Comparison of ENCODE assay signal across 18 cellular contexts in the genomic region with DNA sequence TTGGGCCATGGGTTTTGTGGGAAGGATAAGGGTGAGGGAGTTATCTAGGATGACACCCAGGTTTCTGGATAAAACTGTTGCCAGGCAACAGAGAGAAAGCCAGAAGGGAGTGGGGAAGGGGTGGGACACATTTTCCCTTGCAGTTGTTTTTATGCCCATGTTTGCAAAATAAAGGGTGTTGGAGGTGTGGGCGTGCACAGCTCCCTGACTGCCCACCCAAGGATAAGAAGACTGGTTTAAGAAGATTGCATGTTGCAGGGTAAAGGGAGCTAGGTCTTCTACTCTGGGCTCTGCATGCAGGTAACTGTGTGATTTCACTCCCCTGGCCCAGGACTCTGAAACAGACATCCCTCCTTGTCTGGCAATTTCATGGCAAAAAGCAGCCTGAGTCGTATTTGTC. TPM values are rescaled to one million over a fixed set of nuclear protein-coding genes. Genes with fewer than 3 reads are reported as not detected.
DNase-seq lines count a peak whose midpoint lies in the region; ATAC-seq, FAIRE-seq and TF ChIP-seq lines count a peak whose summit lies in the region.
"Had no signal": no experiment of that assay in that cellular context is flagged by ENCODE, and none has a peak within 500 bp of the region (broad histone marks: within the 10 kb centered on the region; RNA-seq: fewer than 3 reads in every experiment).

No MANE protein-coding gene starts in this region.

- TF ChIP-seq RAD21 in K562 (CRISPR knock-in tag; conservative IDR thresholded peaks at IDR 0.05 in 1 of 2, IDR thresholded peaks at IDR 0.05 in 1 of 2) = no peak

- H3K4me1 ChIP-seq in K562 (replicated peaks in 1 of 2; ENCODE audit: control insufficient read depth in 2 of 2, insufficient read depth in 2 of 2, low read length in 2 of 2) = peaks cover 11% of the 10 kb centered on the region in 2 experiments; a peak in 3 of 5 replicates
- H3K4me1 ChIP-seq: Caco-2, HAP-1 had no signal

- TF ChIP-seq EP300 in K562 (IDR thresholded peaks at IDR 0.05; ENCODE audit: low read length) = no peak

- H3K27me3 ChIP-seq in K562 (ENCODE audit: control insufficient read depth in 2 of 2, insufficient read depth in 2 of 2, low read length in 2 of 2) = no peaks in the 10 kb centered on the region
- no peaks in the 10 kb centered on the region for H3K27me3 ChIP-seq in layer of hippocampus (ENCODE audit: control insufficient read depth, insufficient read depth, low read length)
- H3K27me3 ChIP-seq: BE2C had no signal

- no peak for TF ChIP-seq CTCF in K562 (IDR thresholded peaks at IDR 0.05 in 2 of 3, conservative IDR thresholded peaks at IDR 0.05 in 1 of 3; ENCODE audit: insufficient read depth in 2 of 3, low read depth in 1 of 3, low read length in 3 of 3)

- H3K27ac ChIP-seq in K562 (ENCODE audit: extremely low read depth, low read depth, low read length) (no peak overlapping the region), cingulate gyrus (ENCODE audit: low read depth, low read length) (peak overlapping the region; percentile 80), layer of hippocampus (ENCODE audit: low read depth, low read length) (peak overlapping the region; percentile 63)
- H3K27ac ChIP-seq: HL-60 had no signal

- H4K20me1 ChIP-seq in K562 (replicated peaks; ENCODE audit: control insufficient read depth, insufficient read depth, low read length) = no peaks in the 10 kb centered on the region

- in situ Hi-C loops in K562 (cut with MboI) = no loop called here

- intact Hi-C loops in K562 (cut with micrococcal nuclease) = no loop called here

- no peak for DNase-seq in K562 (ENCODE audit: extremely low read depth in 1 of 4, low spot score in 3 of 4)
- DNase-seq in NCI-H1048 (lab: John Stamatoyannopoulos, UW) = no peak
- no peak for DNase-seq in hippocampal formation (lab: John Stamatoyannopoulos, UW)
- DNase-seq: ACHN; BE2C; C1 segment of cervical spinal cord; Caco-2; CD4-positive, CD25-positive, alpha-beta regulatory T cell had no signal

- H3K9me1 ChIP-seq in K562 (ENCODE audit: control insufficient read depth, insufficient read depth, low read length) = no peaks in the 10 kb centered on the region

- H3K4me2 ChIP-seq in K562 (ENCODE audit: insufficient read depth, low read length) = no peak overlapping the region

- H2AFZ ChIP-seq in K562 (ENCODE audit: low read depth, low read length) = no peak overlapping the region

- TF ChIP-seq POLR2A in K562 (conservative IDR thresholded peaks at IDR 0.05) = no peak

- no TSS peak for BruUV-seq in K562 (replicated peaks; lab: Mats Ljungman, UMichigan)

- 0% methylated on average over 2 of the region's 2 CpGs for WGBS in K562 (ENCODE audit: insufficient coverage, low coverage, missing lambda C conversion rate)

- no peaks in the 10 kb centered on the region for H3K9me3 ChIP-seq in K562 (replicated peaks; ENCODE audit: control insufficient read depth, insufficient read depth, low read depth, low read length)
- H3K9me3 ChIP-seq: BE2C, Caco-2, HAP-1 had no signal

- no peak for FAIRE-seq in K562 (lab: Jason Lieb, UNC)
- FAIRE-seq: A204.1, D721Med, G401.6, GM12891, GM19239 had no signal

- H3K79me2 ChIP-seq in K562 (ENCODE audit: control insufficient read depth, insufficient read depth, low read length) = no peaks in the 10 kb centered on the region

- no peak for ATAC-seq in K562
- no peak for ATAC-seq in HG02678 (IDR thresholded peaks at IDR 0.05; ENCODE audit: unreplicated experiment)

- CTCF ChIA-PET in K562 (lab: Yijun Ruan, JAX; ENCODE audit: low intra/inter-chr PET ratio) = no interaction called here

- H3K4me3 ChIP-seq in K562 = no peak overlapping the region
- H3K4me3 ChIP-seq: HAP-1 had no signal

- POLR2A ChIA-PET in K562 (lab: Yijun Ruan, JAX) = no interaction called here

- H3K36me3 ChIP-seq in K562 (ENCODE audit: control insufficient read depth, insufficient read depth, low read length) = no peaks in the 10 kb centered on the region; the same call in 2 of the 3 replicates
- H3K36me3 ChIP-seq: BE2C, HAP-1 had no signal

- no peak overlapping the region for H3K9ac ChIP-seq in K562 (ENCODE audit: insufficient read depth in 1 of 2, low read depth in 2 of 2, low read length in 2 of 2)

TF ChIP-seq in K562, 482 proteins besides CTCF, POLR2A, EP300 and RAD21:
- TF ChIP-seq, protein P1, sequence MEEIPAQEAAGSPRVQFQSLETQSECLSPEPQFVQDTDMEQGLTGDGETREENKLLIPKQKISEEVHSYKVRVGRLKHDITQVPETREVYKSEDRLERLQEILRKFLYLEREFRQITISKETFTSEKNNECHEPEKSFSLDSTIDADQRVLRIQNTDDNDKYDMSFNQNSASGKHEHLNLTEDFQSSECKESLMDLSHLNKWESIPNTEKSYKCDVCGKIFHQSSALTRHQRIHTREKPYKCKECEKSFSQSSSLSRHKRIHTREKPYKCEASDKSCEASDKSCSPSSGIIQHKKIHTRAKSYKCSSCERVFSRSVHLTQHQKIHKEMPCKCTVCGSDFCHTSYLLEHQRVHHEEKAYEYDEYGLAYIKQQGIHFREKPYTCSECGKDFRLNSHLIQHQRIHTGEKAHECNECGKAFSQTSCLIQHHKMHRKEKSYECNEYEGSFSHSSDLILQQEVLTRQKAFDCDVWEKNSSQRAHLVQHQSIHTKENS (CRISPR knock-in tag; IDR thresholded peaks at IDR 0.05) = no peak
- TF ChIP-seq RFX1 (IDR thresholded peaks at IDR 0.05) (peak; percentile 77), COPS2 (conservative IDR thresholded peaks at IDR 0.05) (no peak)

RNA-seq across cellular contexts. Expression of a gene that starts 18.2 kb away (rescaled TPM):
- total RNA-seq in K562 (2011; cell fraction: chromatin; rRNA removed; ENCODE audit: low replicate concordance) = 39.0 and 61.0 TPM in 2 replicates
- 24.5 and 26.3 TPM in 2 replicates for total RNA-seq in K562 (2011; cell fraction: nucleolus; rRNA removed)
- 31.3 and 37.5 TPM in 2 replicates for total RNA-seq in K562 (2011; cell fraction: nucleoplasm; rRNA removed)
- 97.3 and 109 TPM in 2 replicates for total RNA-seq in K562 (2014; rRNA removed)
- 140 and 203 TPM in 2 replicates for total RNA-seq in K562 (2014; rRNA removed; fragmentation: Illumina TruSeq; extraction: Trizol)
- total RNA-seq in K562 (2015; rRNA removed; fragmentation: Illumina TruSeq; extraction: Trizol) = 106 and 114 TPM in 2 replicates
- 141 and 162 TPM in 2 replicates for total RNA-seq in K562 (2021)
- polyA plus RNA-seq in K562 (2011; rRNA removed) = 100 and 119 TPM in 2 replicates
- polyA plus RNA-seq in K562 (2011; cell fraction: cytosol; rRNA removed) = 104 and 112 TPM in 2 replicates
- 42.9 and 49.4 TPM in 2 replicates for polyA plus RNA-seq in K562 (2011; cell fraction: nucleus; rRNA removed)
- polyA plus RNA-seq in K562 (2012) = 72.8 and 107 TPM in 2 replicates
- 171 and 177 TPM in 2 replicates for polyA plus RNA-seq in K562 (2014; fragmentation: Illumina TruSeq; extraction: Trizol)
- polyA plus RNA-seq in K562 (2014; fragmentation: Nextera tagmentation; extraction: Ambion mirVana) = 10 to 100 TPM; 32.0 to 39.6 TPM
- polyA plus RNA-seq in K562 (2014; rRNA removed) = 105 and 106 TPM in 2 replicates
- 72.4 and 90.3 TPM in 2 replicates for polyA minus RNA-seq in K562 (2011; rRNA and poly(A)+ RNA removed)
- polyA minus RNA-seq in K562 (2011; cell fraction: cytosol; rRNA and poly(A)+ RNA removed) = 43.7 and 66.7 TPM in 2 replicates
- 13.2 and 25.0 TPM in 2 replicates for polyA minus RNA-seq in K562 (2011; cell fraction: nucleus; rRNA and poly(A)+ RNA removed)
